Comparison of ENCODE assay signal across 28 cellular contexts in the genomic region with DNA sequence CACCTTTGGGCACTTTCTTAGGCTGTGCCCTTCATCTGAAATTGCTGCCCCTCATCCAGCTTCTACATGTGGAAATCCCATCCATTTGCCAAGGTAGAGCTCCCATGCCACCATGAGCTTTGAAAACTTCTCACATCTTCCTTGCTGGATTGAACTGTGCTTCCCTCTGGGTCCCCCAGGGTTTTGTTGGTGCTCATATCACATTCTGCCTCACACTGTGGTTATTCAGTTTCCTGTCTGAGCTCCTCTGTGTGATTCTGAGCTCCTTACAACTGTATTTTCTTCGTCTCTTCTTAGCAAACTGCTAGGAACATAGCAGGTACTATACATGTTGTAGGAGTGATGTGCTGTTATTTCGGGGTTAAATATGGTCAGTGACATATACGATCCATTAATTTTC.
DNase-seq lines count a peak whose midpoint lies in the region; ATAC-seq and TF ChIP-seq lines count a peak whose summit lies in the region.
"Had no signal": no experiment of that assay in that cellular context is flagged by ENCODE, and none has a peak within 500 bp of the region (broad histone marks: within the 10 kb centered on the region; RNA-seq: fewer than 3 reads in every experiment).

No MANE protein-coding gene starts in this region.

- H3K9me3 Mint-ChIP-seq in stimulated activated naive CD8-positive, alpha-beta T cell treated with anti-CD3 and anti-CD28 coated beads, Interleukin-15, amount 100 ng/mL, for 72 hours, result peaks cover 0 to 12% of the 10 kb centered on the region in 2 donors

- no peak overlapping the region for H3K27ac Mint-ChIP-seq in stimulated activated naive CD8-positive, alpha-beta T cell treated with anti-CD3 and anti-CD28 coated beads, Interleukin-15, amount 100 ng/mL, for 72 hours

- TF ChIP-seq CTCF in brain microvascular endothelial cell (IDR thresholded peaks at IDR 0.05; ENCODE audit: low read depth, low read length, missing control alignments), result peak; percentile 25

- ATAC-seq in stimulated activated naive CD8-positive, alpha-beta T cell treated with anti-CD3 and anti-CD28 coated beads, Interleukin-15, amount 100 ng/mL, for 72 hours, result peak; percentile 71
- ATAC-seq in stimulated activated naive CD8-positive, alpha-beta T cell treated with anti-CD3 and anti-CD28 coated beads, Interleukin-15, Interleukin-2, amounts not matched to agents 100 U/mL and 50 U/mL, for 24 hours, result no peak
- ATAC-seq in GM21723 (IDR thresholded peaks at IDR 0.05; ENCODE audit: unreplicated experiment) (no peak), HG03460 (IDR thresholded peaks at IDR 0.05; ENCODE audit: unreplicated experiment) (no peak)
- ATAC-seq: activated T-cell treated with anti-CD3 and anti-CD28 coated beads, Interleukin-2, amount 50 U/mL, for 4 hours; K562 had no signal

- no peak overlapping the region for H3K4me3 Mint-ChIP-seq in stimulated activated naive CD8-positive, alpha-beta T cell treated with anti-CD3 and anti-CD28 coated beads, Interleukin-15, amount 100 ng/mL, for 72 hours
- H3K4me3 Mint-ChIP-seq: activated T-cell treated with anti-CD3 and anti-CD28 coated beads, Interleukin-2, amount 50 U/mL, for 4 hours; brain had no signal

- DNase-seq in stimulated activated naive CD8-positive, alpha-beta T cell treated with anti-CD3 and anti-CD28 coated beads, Interleukin-15, amount 100 ng/mL, for 72 hours, result no peak
- no peak for DNase-seq in stimulated activated naive CD8-positive, alpha-beta T cell treated with anti-CD3 and anti-CD28 coated beads, Interleukin-15, Interleukin-2, amounts not matched to agents 100 U/mL and 50 U/mL, for 24 hours
- peak; percentile 15 for DNase-seq in KBM-7
- DNase-seq in brain microvascular endothelial cell, result peak; percentile 44
- no peak for DNase-seq in cerebellar nuclear complex (lab: John Stamatoyannopoulos, UW)
- no peak for DNase-seq in NOMO-1 treated with DMSO at 0.1 percent for 48 hours (lab: John Stamatoyannopoulos, UW; ENCODE audit: unreplicated experiment)
- DNase-seq: activated gamma-delta T cell treated with Interleukin-2 at 50 U/mL for 16 hours; activated T-cell treated with anti-CD3 and anti-CD28 coated beads, Interleukin-2, amount 50 U/mL, for 4 hours; effector memory CD4-positive, alpha-beta T cell; erythroblast; GOT3; kidney glomerular epithelial cell; NCI-H1436 treated with DMSO at 0.1 percent for 48 hours; NCI-H2107; NCI-H774; stimulated activated CD4-positive, alpha-beta T cell treated with anti-CD3 and anti-CD28 coated beads, Interleukin-1b, Interleukin-23, amount 100 ng/mL, for 48 hours; stimulated activated CD8-positive, alpha-beta memory T cell treated with anti-CD3 and anti-CD28 coated beads, Interleukin-4, amount 100 ng/mL, for 48 hours; transverse colon had no signal

- H3K4me3 ChIP-seq in brain microvascular endothelial cell (ENCODE audit: low read depth, low read length), result no peak overlapping the region
- H3K4me3 ChIP-seq: adrenal gland, heart left ventricle, K562, lung, mucosa of descending colon, ovary, smooth muscle cell, transverse colon had no signal

- peaks cover 17% of the 10 kb centered on the region for H3K4me1 Mint-ChIP-seq in stimulated activated naive CD8-positive, alpha-beta T cell treated with anti-CD3 and anti-CD28 coated beads, Interleukin-15, amount 100 ng/mL, for 72 hours

- peaks cover 8% of the 10 kb centered on the region for H3K27me3 Mint-ChIP-seq in stimulated activated naive CD8-positive, alpha-beta T cell treated with anti-CD3 and anti-CD28 coated beads, Interleukin-15, amount 100 ng/mL, for 72 hours

- no peak overlapping the region for H3K27ac ChIP-seq in brain microvascular endothelial cell
- H3K27ac ChIP-seq: adrenal gland, heart left ventricle, ovary had no signal

- in situ Hi-C loops in KBM-7 (cut with MboI; ENCODE audit: low pct_unique_long_range_greater_than_20kb, low sequenced_read_pairs), result no loop called here
- in situ Hi-C loops in brain microvascular endothelial cell (cut with HindIII; ENCODE audit: low pct_ligation_motif_present, low sequenced_read_pairs), result no loop called here

- H3K27me3 ChIP-seq in brain microvascular endothelial cell (replicated peaks), result no peaks in the 10 kb centered on the region
- H3K27me3 ChIP-seq: adrenal gland, heart left ventricle, ovary, transverse colon had no signal

- H3K36me3 ChIP-seq in brain microvascular endothelial cell (replicated peaks), result no peaks in the 10 kb centered on the region
- H3K36me3 ChIP-seq: adrenal gland, heart left ventricle, ovary, transverse colon had no signal

Comparison
In these comparisons a context has a peak if more than half of its experiments do, and no peak if none do; other contexts are left out.
1. DNase-seq: peak in KBM-7 (single experiment) and brain microvascular endothelial cell (single experiment); none in stimulated activated naive CD8-positive, alpha-beta T cell treated with anti-CD3 and anti-CD28 coated beads, Interleukin-15, amount 100 ng/mL, for 72 hours (0 of 2), stimulated activated naive CD8-positive, alpha-beta T cell treated with anti-CD3 and anti-CD28 coated beads, Interleukin-15, Interleukin-2, amounts not matched to agents 100 U/mL and 50 U/mL, for 24 hours (single experiment), cerebellar nuclear complex (0 of 2) and NOMO-1 treated with DMSO at 0.1 percent for 48 hours (single experiment).